ENCODE assay signal across 24 cellular contexts in genomic region chr6:101741474-101742171, GRCh38.
A peak's percentile ranks its signal among the peaks of the same experiment; 100 is the strongest.
DNase-seq lines count a peak whose midpoint lies in the region; ATAC-seq, FAIRE-seq and TF ChIP-seq lines count a peak whose summit lies in the region.
"Had no signal": no experiment of that assay in that cellular context is flagged by ENCODE, and none has a peak within 500 bp of the region (broad histone marks: within the 10 kb centered on the region; RNA-seq: fewer than 3 reads in every experiment).

No MANE protein-coding gene starts in this region.

- H3K27me3 ChIP-seq in PC-3 (ENCODE audit: low read length) (no peaks in the 10 kb centered on the region), pancreas (no peaks in the 10 kb centered on the region), gastroesophageal sphincter (no peaks in the 10 kb centered on the region)
- H3K27me3 ChIP-seq: ascending aorta, foreskin keratinocyte, neutrophil, upper lobe of left lung had no signal

- no peaks in the 10 kb centered on the region for H4K20me1 ChIP-seq in PC-3 (ENCODE audit: low read length)

- ATAC-seq in PC-3 (peak; percentile 60), pancreas (peak; percentile 82 to 99 (median 91)), gastroesophageal sphincter (no peak), HG02571 (IDR thresholded peaks at IDR 0.05; ENCODE audit: unreplicated experiment) (no peak)
- ATAC-seq: CD8-positive, alpha-beta T cell; foreskin keratinocyte had no signal

- CTCF ChIA-PET in PC-3 (lab: Charles Lee) = no interaction called here

- H3K27ac ChIP-seq in PC-3 (ENCODE audit: low read length) (no peak overlapping the region), pancreas (no peak overlapping the region), gastroesophageal sphincter (no peak overlapping the region)
- H3K27ac ChIP-seq: 22Rv1, ascending aorta, foreskin keratinocyte, neutrophil, skin epidermis, upper lobe of left lung had no signal

- DNase-seq in NCI-H1092 treated with DMSO at 0.1 percent for 48 hours (lab: John Stamatoyannopoulos, UW) = peak; percentile 47
- DNase-seq in NCI-H1092 (lab: John Stamatoyannopoulos, UW) = no peak
- DNase-seq in PC-3 = no peak
- peak; percentile 2 for DNase-seq in fibroblast of villous mesenchyme (ENCODE audit: low read depth)
- DNase-seq in pancreas = peak in 1 of 6 donors; percentile 16
- DNase-seq in KG1 (lab: John Stamatoyannopoulos, UW) = no peak
- DNase-seq: activated B cell treated with CpG ODN at 0.5 μM for 24 hours; CD8-positive, alpha-beta T cell; DMS 273 treated with DMSO at 0.1 percent for 48 hours; erythroblast; foreskin keratinocyte; KBM-7; kidney; NCI-H1694 treated with DMSO at 0.1 percent for 48 hours; NCI-H526 treated with DMSO at 0.1 percent for 48 hours; T1000; upper lobe of left lung had no signal

- no peak overlapping the region for H3K9ac ChIP-seq in PC-3 (ENCODE audit: low read length)

- no peak overlapping the region for H3K4me2 ChIP-seq in PC-3 (ENCODE audit: low read length)

- no peaks in the 10 kb centered on the region for H3K79me2 ChIP-seq in PC-3 (ENCODE audit: low read length)

- 27 to 32% methylated on average over 2 of the region's 2 CpGs for WGBS in pancreas, 2 donors
- 57 to 71% methylated on average over 2 of the region's 2 CpGs for WGBS in gastroesophageal sphincter (ENCODE audit: low coverage in 1 of 2), 2 donors

- H3K9me2 ChIP-seq in PC-3 (replicated peaks; ENCODE audit: low read length) = no peaks in the 10 kb centered on the region

- no peaks in the 10 kb centered on the region for H3F3A ChIP-seq in PC-3 (ENCODE audit: low read length, unreplicated experiment)

- H3K36me3 ChIP-seq in PC-3 (ENCODE audit: low read depth, low read length) (no peaks in the 10 kb centered on the region), pancreas (no peaks in the 10 kb centered on the region), gastroesophageal sphincter (no peaks in the 10 kb centered on the region)
- H3K36me3 ChIP-seq: ascending aorta, neutrophil, upper lobe of left lung had no signal

- no TSS peak for BruUV-seq in PC-3 (replicated peaks; lab: Mats Ljungman, UMichigan)

- intact Hi-C loops in PC-3 (cut with micrococcal nuclease) = loop anchor here (1.0 kb wide), 1 partner anchor 75 kb away; no protein-coding TSS in a partner anchor
- intact Hi-C loops in pancreas (cut with DNase I) = no loop called here

- H2AFZ ChIP-seq in PC-3 (ENCODE audit: low read length) = no peak overlapping the region

- H3K4me3 ChIP-seq in PC-3 (ENCODE audit: low read length) (no peak overlapping the region), fibroblast of villous mesenchyme (ENCODE audit: low read depth, low read length) (no peak overlapping the region), pancreas (no peak overlapping the region), gastroesophageal sphincter (no peak overlapping the region)
- H3K4me3 ChIP-seq: ascending aorta, skin epidermis, upper lobe of left lung had no signal

- H3K4me1 ChIP-seq in PC-3 (ENCODE audit: insufficient read depth, low read length) = no peaks in the 10 kb centered on the region
- H3K4me1 ChIP-seq in pancreas = peaks cover 8 to 17% (median 9%) of the 10 kb centered on the region in 3 donors
- H3K4me1 ChIP-seq in gastroesophageal sphincter = no peaks in the 10 kb centered on the region
- H3K4me1 ChIP-seq: ascending aorta, foreskin keratinocyte, upper lobe of left lung had no signal

- no peak for TF ChIP-seq POLR2A in gastroesophageal sphincter (IDR thresholded peaks at IDR 0.05)

- FAIRE-seq in pancreas (lab: Jason Lieb, UNC) = no peak
- FAIRE-seq: GM19239, kidney had no signal

- H3K9me3 ChIP-seq in PC-3 (ENCODE audit: low read length) = no peaks in the 10 kb centered on the region
- H3K9me3 ChIP-seq in pancreas = no peaks in the 10 kb centered on the region
- no peaks in the 10 kb centered on the region for H3K9me3 ChIP-seq in gastroesophageal sphincter
- H3K9me3 ChIP-seq: ascending aorta, neutrophil, upper lobe of left lung had no signal

- no peak for TF ChIP-seq EP300 in gastroesophageal sphincter (IDR thresholded peaks at IDR 0.05)

- no peak for TF ChIP-seq CTCF in PC-3 (conservative IDR thresholded peaks at IDR 0.05; ENCODE audit: low read depth, low read length)
- TF ChIP-seq CTCF in fibroblast of villous mesenchyme (IDR thresholded peaks at IDR 0.05; ENCODE audit: insufficient read depth, low read depth, low read length) = no peak
- TF ChIP-seq CTCF in pancreas (IDR thresholded peaks at IDR 0.05) = no peak
- TF ChIP-seq CTCF in gastroesophageal sphincter (IDR thresholded peaks at IDR 0.05) = no peak

- POLR2A ChIA-PET in PC-3 (lab: Charles Lee; ENCODE audit: unreplicated experiment) = no interaction called here

Comparison
In these comparisons a context has a peak if more than half of its experiments do, and no peak if none do; other contexts are left out.
1. DNase-seq: peak in NCI-H1092 treated with DMSO at 0.1 percent for 48 hours (single experiment) and fibroblast of villous mesenchyme (single experiment); none in NCI-H1092 (single experiment), PC-3 (single experiment) and KG1 (single experiment).
2. ATAC-seq: peak in PC-3 (single experiment) and pancreas (4 of 4); none in gastroesophageal sphincter (single experiment) and HG02571 (single experiment).